In genomic region chrX:1392376-1393130, GRCh38 we compare ENCODE assay signal across 1 cellular context.
TF ChIP-seq lines count a peak whose summit lies in the region.

No MANE protein-coding gene starts in this region.

TF ChIP-seq in K562, 482 proteins besides CTCF, POLR2A, EP300 and RAD21 (continued from another document and continues in another):
- TF ChIP-seq SP2 (IDR thresholded peaks at IDR 0.05; ENCODE audit: extremely low read depth, low read depth, low read length, poor library complexity, severe bottlenecking) (no peak), ZNF274 (IDR thresholded peaks at IDR 0.05; ENCODE audit: borderline replicate concordance, low read depth, low read length) (no peak), STAT5B (CRISPR knock-in tag; IDR thresholded peaks at IDR 0.05) (no peak), FOXK2 (conservative IDR thresholded peaks at IDR 0.05 in 1 of 2, IDR thresholded peaks at IDR 0.05 in 1 of 2; ENCODE audit: low read depth in 2 of 2) (no peak), CEBPG (CRISPR knock-in tag; IDR thresholded peaks at IDR 0.05) (no peak), CEBPG (tag; conservative IDR thresholded peaks at IDR 0.05 in 1 of 2, IDR thresholded peaks at IDR 0.05 in 1 of 2) (no peak), ZNF12 (CRISPR knock-in tag; IDR thresholded peaks at IDR 0.05) (no peak), ZNF830 (CRISPR knock-in tag; IDR thresholded peaks at IDR 0.05) (peak; percentile 94; the same call in 1 of the 2 replicates), NR3C1 (CRISPR knock-in tag; IDR thresholded peaks at IDR 0.05) (no peak), ZNF780A (CRISPR knock-in tag; IDR thresholded peaks at IDR 0.05) (no peak), CHD7 (IDR thresholded peaks at IDR 0.05; ENCODE audit: low read depth, low read length) (no peak), PHF21A (IDR thresholded peaks at IDR 0.05; ENCODE audit: borderline replicate concordance, low read depth) (no peak), CCAR2 (IDR thresholded peaks at IDR 0.05; ENCODE audit: low read depth, low read length) (no peak), MTF1 (CRISPR knock-in tag; IDR thresholded peaks at IDR 0.05; ENCODE audit: borderline replicate concordance) (no peak), ZFPM2 (CRISPR knock-in tag; IDR thresholded peaks at IDR 0.05) (0 out of 2 replicates have a peak, but pooled peaks have one; percentile 67), GMEB1 (CRISPR knock-in tag; IDR thresholded peaks at IDR 0.05) (peak; percentile 48), RBM15 (IDR thresholded peaks at IDR 0.05; ENCODE audit: insufficient read depth, low read length) (no peak), TEAD1 (CRISPR knock-in tag; IDR thresholded peaks at IDR 0.05) (peak in 1 of 2 experiments; percentile 76; a peak in 3 of 4 replicates), POLR3A (IDR thresholded peaks at IDR 0.05; ENCODE audit: borderline replicate concordance, extremely low read depth, insufficient read depth, insufficient read length) (no peak), XRCC4 (IDR thresholded peaks at IDR 0.05; ENCODE audit: extremely low read depth, insufficient read depth, insufficient read length) (no peak), MAFF (IDR thresholded peaks at IDR 0.05; ENCODE audit: low read length) (no peak), FOS (IDR thresholded peaks at IDR 0.05; ENCODE audit: extremely low read depth, insufficient read length) (no peak), GATAD2A (IDR thresholded peaks at IDR 0.05) (peak; percentile 69; the same call in 1 of the 2 replicates), CBX3 (IDR thresholded peaks at IDR 0.05; ENCODE audit: borderline replicate concordance in 1 of 2, low read length in 2 of 2) (no peak), ATF6 (CRISPR knock-in tag; IDR thresholded peaks at IDR 0.05) (no peak), GABPB1 (CRISPR knock-in tag; IDR thresholded peaks at IDR 0.05) (no peak), E4F1 (CRISPR knock-in tag; IDR thresholded peaks at IDR 0.05; ENCODE audit: borderline replicate concordance) (no peak), ZNF124 (CRISPR knock-in tag; IDR thresholded peaks at IDR 0.05) (no peak), NFYB (IDR thresholded peaks at IDR 0.05; ENCODE audit: extremely low read depth, insufficient read length) (no peak), KHSRP (IDR thresholded peaks at IDR 0.05) (no peak), ZNF592 (IDR thresholded peaks at IDR 0.05) (peak; percentile 97), ZSCAN32 (CRISPR knock-in tag; IDR thresholded peaks at IDR 0.05) (0 out of 2 replicates have a peak, but pooled peaks have one; percentile 16), ARHGAP35 (IDR thresholded peaks at IDR 0.05; ENCODE audit: partially characterized antibody) (no peak), BCLAF1 (IDR thresholded peaks at IDR 0.05; ENCODE audit: borderline replicate concordance in 1 of 2, control insufficient read depth in 1 of 2, low read depth in 2 of 2, low read length in 1 of 2) (no peak)
